Comparison of ENCODE assay signal across 19 cellular contexts in the genomic region with DNA sequence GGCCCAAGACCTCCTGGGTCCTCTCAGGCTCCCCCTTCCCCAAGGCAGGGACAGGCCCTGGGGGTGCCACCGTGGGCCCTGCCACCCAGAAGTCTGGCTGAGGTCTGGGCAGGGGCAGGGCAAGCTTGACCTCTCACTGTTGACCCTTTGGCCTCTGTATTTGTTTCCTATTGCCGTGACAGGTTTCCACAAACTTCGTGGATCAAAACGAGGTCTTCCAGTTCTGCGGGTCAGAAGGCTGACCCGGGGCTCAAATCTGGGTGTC. TPM values are rescaled to one million over a fixed set of nuclear protein-coding genes. Genes with fewer than 3 reads are reported as not detected.
DNase-seq lines count a peak whose midpoint lies in the region; ATAC-seq and TF ChIP-seq lines count a peak whose summit lies in the region.
"Had no signal": no experiment of that assay in that cellular context is flagged by ENCODE, and none has a peak within 500 bp of the region (broad histone marks: within the 10 kb centered on the region; RNA-seq: fewer than 3 reads in every experiment).

No MANE protein-coding gene starts in this region.

- H2AK5ac ChIP-seq in mesenchymal stem cell (ENCODE audit: low read length, severe bottlenecking), result peak overlapping the region; percentile 55

- intact Hi-C loops in PC-3 (cut with micrococcal nuclease), result no loop called here
- intact Hi-C loops in vagina (cut with DNase I), result no loop called here
- intact Hi-C loops in cardiac septum (cut with DNase I), result no loop called here

- no peak overlapping the region for H3K23ac ChIP-seq in mesenchymal stem cell (ENCODE audit: low read length in 2 of 2)

- H2BK5ac ChIP-seq in mesenchymal stem cell (ENCODE audit: low read depth, low read length, poor library complexity, severe bottlenecking), result no peak overlapping the region

- H4K8ac ChIP-seq in mesenchymal stem cell (ENCODE audit: low read length), result no peak overlapping the region

- CTCF ChIA-PET in PC-3 (lab: Charles Lee), result no interaction called here

- no TSS peak for BruUV-seq in PC-3 (replicated peaks; lab: Mats Ljungman, UMichigan)

- H3K4me2 ChIP-seq in PC-3 (ENCODE audit: low read length) (no peak overlapping the region), mesenchymal stem cell (ENCODE audit: low read length, poor library complexity, severe bottlenecking) (no peak overlapping the region)
- H3K4me2 ChIP-seq: GM23338 had no signal

- no peak overlapping the region for H3K4me3 ChIP-seq in PC-3 (ENCODE audit: low read length)
- H3K4me3 ChIP-seq in adipocyte (ENCODE audit: low read length), result no peak overlapping the region
- no peak overlapping the region for H3K4me3 ChIP-seq in mesenchymal stem cell (ENCODE audit: insufficient read depth in 1 of 2, low read depth in 1 of 2, low read length in 2 of 2)
- no peak overlapping the region for H3K4me3 ChIP-seq in vagina
- H3K4me3 ChIP-seq: BLaER1 treated with 17β-estradiol and CSF1 and Interleukin-3, amounts not matched to agents 10 nM and 100 nM; GM23338; HAP-1 had no signal

- H3F3A ChIP-seq in PC-3 (ENCODE audit: low read length, unreplicated experiment), result no peaks in the 10 kb centered on the region

- H3K9me2 ChIP-seq in PC-3 (replicated peaks; ENCODE audit: low read length), result no peaks in the 10 kb centered on the region

- H3K9me3 ChIP-seq in PC-3 (ENCODE audit: low read length), result no peaks in the 10 kb centered on the region
- H3K9me3 ChIP-seq in adipocyte (ENCODE audit: control insufficient read depth, low read length), result no peaks in the 10 kb centered on the region
- H3K9me3 ChIP-seq in mesenchymal stem cell (ENCODE audit: control insufficient read depth, low read length), result no peaks in the 10 kb centered on the region
- no peaks in the 10 kb centered on the region for H3K9me3 ChIP-seq in vagina
- H3K9me3 ChIP-seq: BLaER1 treated with 17β-estradiol and CSF1 and Interleukin-3, amounts not matched to agents 10 nM and 100 nM; HAP-1 had no signal

- H3K79me1 ChIP-seq in mesenchymal stem cell (replicated peaks; ENCODE audit: low read length, poor library complexity, severe bottlenecking), result peaks cover 4% of the 10 kb centered on the region

- H3K14ac ChIP-seq in mesenchymal stem cell (ENCODE audit: low read length in 2 of 2), result no peak overlapping the region

- H2BK120ac ChIP-seq in mesenchymal stem cell (ENCODE audit: low read depth, low read length), result no peak overlapping the region

- ATAC-seq in PC-3, result no peak
- ATAC-seq in HG02642 (IDR thresholded peaks at IDR 0.05; ENCODE audit: poor library complexity, unreplicated experiment), result no peak
- ATAC-seq in GM18502 (IDR thresholded peaks at IDR 0.05; ENCODE audit: poor library complexity, unreplicated experiment), result no peak
- ATAC-seq: GM23338 had no signal

- no peaks in the 10 kb centered on the region for H4K20me1 ChIP-seq in PC-3 (ENCODE audit: low read length)

- POLR2A ChIA-PET in PC-3 (lab: Charles Lee; ENCODE audit: unreplicated experiment), result no interaction called here

- H3K9ac ChIP-seq in PC-3 (ENCODE audit: low read length) (no peak overlapping the region), adipocyte (ENCODE audit: low read length) (peak overlapping the region; percentile 79), mesenchymal stem cell (ENCODE audit: low read length) (peak overlapping the region; percentile 86)

- peak overlapping the region in 1 of 2 experiments; percentile 35 for H2BK12ac ChIP-seq in mesenchymal stem cell (ENCODE audit: low read length in 2 of 2)

- no peak overlapping the region for H2BK15ac ChIP-seq in mesenchymal stem cell (ENCODE audit: low read depth, poor library complexity, severe bottlenecking)

- DNase-seq in PC-3 (no peak), adipocyte (ENCODE audit: low read depth) (no peak), mesenchymal stem cell (no peak), vagina (ENCODE audit: extremely low spot score in 2 of 2) (no peak), cardiac septum (ENCODE audit: low spot score) (no peak)
- DNase-seq: CD4-positive, alpha-beta memory T cell; DMS153; GDM1; NCI-H1694; NCI-H2081; NCI-H2171; NCI-H526; OCI-M1; RPMI8226 had no signal

- no peaks in the 10 kb centered on the region for H3K27me3 ChIP-seq in PC-3 (ENCODE audit: low read length)
- no peaks in the 10 kb centered on the region for H3K27me3 ChIP-seq in adipocyte (replicated peaks; ENCODE audit: control insufficient read depth, insufficient read depth, low read length)
- no peaks in the 10 kb centered on the region for H3K27me3 ChIP-seq in mesenchymal stem cell (ENCODE audit: control insufficient read depth in 1 of 2, insufficient read depth in 1 of 2, low read length in 2 of 2)
- H3K27me3 ChIP-seq in vagina, result no peaks in the 10 kb centered on the region
- H3K27me3 ChIP-seq: BLaER1 treated with 17β-estradiol and CSF1 and Interleukin-3, amounts not matched to agents 10 nM and 100 nM had no signal

- no peaks in the 10 kb centered on the region for H3K79me2 ChIP-seq in PC-3 (ENCODE audit: low read length)

- TF ChIP-seq CTCF in PC-3 (conservative IDR thresholded peaks at IDR 0.05; ENCODE audit: low read depth, low read length) (no peak), vagina (IDR thresholded peaks at IDR 0.05) (no peak)

- H3K18ac ChIP-seq in mesenchymal stem cell (ENCODE audit: low read depth in 1 of 2, low read length in 2 of 2), result no peak overlapping the region

- H3K27ac ChIP-seq in PC-3 (ENCODE audit: low read length), result peak overlapping the region; percentile 96; the same call in 1 of the 2 replicates
- peak overlapping the region; percentile 74 for H3K27ac ChIP-seq in mesenchymal stem cell (ENCODE audit: low read length, poor library complexity, severe bottlenecking)
- peak overlapping the region; percentile 65 for H3K27ac ChIP-seq in vagina

- peaks cover 22% of the 10 kb centered on the region for H3K4me1 ChIP-seq in PC-3 (ENCODE audit: insufficient read depth, low read length)
- H3K4me1 ChIP-seq in adipocyte (ENCODE audit: control insufficient read depth, insufficient read depth, low read length), result peaks cover 15% of the 10 kb centered on the region
- H3K4me1 ChIP-seq in mesenchymal stem cell (ENCODE audit: control insufficient read depth, insufficient read depth, low read depth, low read length), result peaks cover 67% of the 10 kb centered on the region
- peaks cover 57% of the 10 kb centered on the region for H3K4me1 ChIP-seq in vagina
- H3K4me1 ChIP-seq: HAP-1 had no signal

- H2AFZ ChIP-seq in PC-3 (ENCODE audit: low read length) (no peak overlapping the region), mesenchymal stem cell (ENCODE audit: low read depth, low read length) (no peak overlapping the region)
- H2AFZ ChIP-seq: GM23338 had no signal

- H3K4ac ChIP-seq in mesenchymal stem cell (ENCODE audit: low read depth in 1 of 2, low read length in 2 of 2), result no peak overlapping the region

- TF ChIP-seq POLR2A in vagina (IDR thresholded peaks at IDR 0.05), result no peak

- WGBS in mesenchymal stem cell, result 90% methylated on average over 6 of the region's 6 CpGs

- no peak overlapping the region for H4K91ac ChIP-seq in mesenchymal stem cell (ENCODE audit: low read length)

- peaks cover 24% of the 10 kb centered on the region for H3K36me3 ChIP-seq in PC-3 (ENCODE audit: low read depth, low read length)
- peaks cover 50% of the 10 kb centered on the region for H3K36me3 ChIP-seq in adipocyte (ENCODE audit: control insufficient read depth, insufficient read depth, low read length, severe bottlenecking)
- peaks cover 46 to 54% of the 10 kb centered on the region in 2 experiments for H3K36me3 ChIP-seq in mesenchymal stem cell (ENCODE audit: control insufficient read depth in 1 of 2, insufficient read depth in 2 of 2, low read depth in 1 of 2, low read length in 2 of 2)
- H3K36me3 ChIP-seq in vagina, result peaks cover 0 to 40% of the 10 kb centered on the region in 2 donors

RNA-seq across cellular contexts. Expression of gene TNFAIP2, which starts 12.7 kb away (rescaled TPM):
- total RNA-seq in PC-3 (2014; rRNA removed) (80.7 and 87.3 TPM in 2 replicates), vagina (82.7 TPM), cardiac septum (31.3 TPM)
- polyA plus RNA-seq in mesenchymal stem cell (2013, experiment 1 of 2), result 29.2 TPM
- 27.7 TPM for polyA plus RNA-seq in mesenchymal stem cell (2013, experiment 2 of 2)
- polyA plus RNA-seq: CD4-positive, alpha-beta memory T cell had no signal

RNA-seq across cellular contexts. Expression of gene EXOC3L4, which starts 41.5 kb away (rescaled TPM):
- total RNA-seq in PC-3 (2014; rRNA removed) (1.4 and 2.0 TPM in 2 replicates), vagina (8.6 TPM), cardiac septum (0.46 TPM)
- not detected for polyA plus RNA-seq in mesenchymal stem cell (2013, experiment 1 of 2)
- polyA plus RNA-seq in mesenchymal stem cell (2013, experiment 2 of 2), result 0.05 TPM
- total RNA-seq: CD4-positive, alpha-beta memory T cell; GM23338 had no signal
- polyA plus RNA-seq: CD4-positive, alpha-beta memory T cell; GM23338 had no signal

RNA-seq across cellular contexts. Expression of gene LBHD2, which starts 52.0 kb away (rescaled TPM):
- total RNA-seq in PC-3 (2014; rRNA removed) (not detected in 2 replicates), vagina (not detected), cardiac septum (not detected)
- not detected for polyA plus RNA-seq in mesenchymal stem cell (2013, experiment 1 of 2)
- polyA plus RNA-seq in mesenchymal stem cell (2013, experiment 2 of 2), result not detected
- total RNA-seq: CD4-positive, alpha-beta memory T cell; GM23338 had no signal
- polyA plus RNA-seq: CD4-positive, alpha-beta memory T cell; GM23338 had no signal
